ENCODE assay signal across 17 cellular contexts in genomic region chr1:81804320-81804719, GRCh38. TPM values are rescaled to one million over a fixed set of nuclear protein-coding genes. Genes with fewer than 3 reads are reported as not detected.
DNase-seq lines count a peak whose midpoint lies in the region; ATAC-seq and TF ChIP-seq lines count a peak whose summit lies in the region.
"Had no signal": no experiment of that assay in that cellular context is flagged by ENCODE, and none has a peak within 500 bp of the region (broad histone marks: within the 10 kb centered on the region; RNA-seq: fewer than 3 reads in every experiment).

No MANE protein-coding gene starts in this region.

- H3K27me3 Mint-ChIP-seq in WTC11 (ENCODE audit: low read depth) = no peaks in the 10 kb centered on the region
- H3K27me3 Mint-ChIP-seq in activated CD8-positive, alpha-beta T cell treated with anti-CD3 and anti-CD28 coated beads, Interleukin-2, amount 10 ng/mL, durations not matched to agents 7 days and 5 days (ENCODE audit: low read depth) = peaks cover 48% of the 10 kb centered on the region

- H3K36me3 ChIP-seq in ES-I3 (ENCODE audit: insufficient read depth, low read length) (no peaks in the 10 kb centered on the region), prostate gland (no peaks in the 10 kb centered on the region), MM.1S (replicated peaks; ENCODE audit: insufficient read depth, low read length) (no peaks in the 10 kb centered on the region)

- H3K4me3 ChIP-seq in iPS-11a (ENCODE audit: low read depth, low read length) (peak overlapping the region; percentile 88), prostate gland (peak overlapping the region; percentile 64 to 68), MM.1S (ENCODE audit: low read length) (no peak overlapping the region)

- no peaks in the 10 kb centered on the region for H3K36me3 Mint-ChIP-seq in WTC11
- no peaks in the 10 kb centered on the region for H3K36me3 Mint-ChIP-seq in activated CD8-positive, alpha-beta T cell treated with anti-CD3 and anti-CD28 coated beads, Interleukin-2, amount 10 ng/mL, durations not matched to agents 7 days and 5 days (ENCODE audit: low read depth)
- H3K36me3 Mint-ChIP-seq: activated naive CD8-positive, alpha-beta T cell had no signal

- peak overlapping the region; percentile 94 to 98 for H3K27ac ChIP-seq in prostate gland
- no peak overlapping the region for H3K27ac ChIP-seq in MM.1S (ENCODE audit: low read length)
- H3K27ac ChIP-seq: RWPE1 had no signal

- H3F3A ChIP-seq in MM.1S (ENCODE audit: insufficient read depth, low read length) = no peaks in the 10 kb centered on the region

- H4K20me1 ChIP-seq in MM.1S (ENCODE audit: insufficient read depth, low read length) = no peaks in the 10 kb centered on the region

- H3K27me3 ChIP-seq in prostate gland (replicated peaks; ENCODE audit: insufficient read depth) = no peaks in the 10 kb centered on the region
- H3K27me3 ChIP-seq in MM.1S (replicated peaks; ENCODE audit: insufficient read depth, low read length) = 0 out of 2 replicates have a peak, but pooled peaks cover 10% of the 10 kb centered on the region

- POLR2A ChIA-PET in WTC11 (lab: Charles Lee) = interaction anchor here (1.0 kb wide), 1 partner anchor 19 kb away, joined by 3 read pairs; no protein-coding TSS in a partner anchor
- POLR2A ChIA-PET in activated CD8-positive, alpha-beta T cell treated with anti-CD3 and anti-CD28 coated beads, Interleukin-2, amount 10 ng/mL, durations not matched to agents 7 days and 5 days (lab: Charles Lee) = no interaction called here

- H3K4me3 Mint-ChIP-seq in WTC11 = peak overlapping the region; percentile 87
- no peak overlapping the region for H3K4me3 Mint-ChIP-seq in activated CD8-positive, alpha-beta T cell treated with anti-CD3 and anti-CD28 coated beads, Interleukin-2, amount 10 ng/mL, durations not matched to agents 7 days and 5 days
- H3K4me3 Mint-ChIP-seq: activated naive CD8-positive, alpha-beta T cell; CD4-positive, alpha-beta T cell had no signal

- no peak for TF ChIP-seq CTCF in WTC11 (IDR thresholded peaks at IDR 0.05)
- TF ChIP-seq CTCF in prostate gland (IDR thresholded peaks at IDR 0.05) = no peak
- no peak for TF ChIP-seq CTCF in MM.1S (IDR thresholded peaks at IDR 0.05; ENCODE audit: low read length)

- H3K9me2 ChIP-seq in MM.1S (replicated peaks; ENCODE audit: insufficient read depth, low read length) = no peaks in the 10 kb centered on the region

- no peak overlapping the region for H3K4me2 ChIP-seq in MM.1S (ENCODE audit: low read depth, low read length)

- H3K9ac ChIP-seq in ES-I3 (ENCODE audit: low read depth, low read length) = peak overlapping the region; percentile 90
- H3K9ac ChIP-seq in MM.1S (ENCODE audit: low read length) = no peak overlapping the region

- TF ChIP-seq POLR2A in prostate gland (IDR thresholded peaks at IDR 0.05) = no peak

- H3K79me2 ChIP-seq in MM.1S (ENCODE audit: low read length) = no peaks in the 10 kb centered on the region

- H3K4me1 ChIP-seq in ES-I3 (ENCODE audit: insufficient read depth, low read length) (peaks cover 28% of the 10 kb centered on the region), prostate gland (replicated peaks) (no peaks in the 10 kb centered on the region), MM.1S (ENCODE audit: low read length) (no peaks in the 10 kb centered on the region)

- peaks cover 52% of the 10 kb centered on the region for H3K4me1 Mint-ChIP-seq in WTC11
- peaks cover 5% of the 10 kb centered on the region for H3K4me1 Mint-ChIP-seq in activated CD8-positive, alpha-beta T cell treated with anti-CD3 and anti-CD28 coated beads, Interleukin-2, amount 10 ng/mL, durations not matched to agents 7 days and 5 days (ENCODE audit: low read depth)

- no peaks in the 10 kb centered on the region for H3K9me3 Mint-ChIP-seq in WTC11
- H3K9me3 Mint-ChIP-seq in activated CD8-positive, alpha-beta T cell treated with anti-CD3 and anti-CD28 coated beads, Interleukin-2, amount 10 ng/mL, durations not matched to agents 7 days and 5 days (ENCODE audit: insufficient read depth) = no peaks in the 10 kb centered on the region
- H3K9me3 Mint-ChIP-seq: CD4-positive, alpha-beta T cell had no signal

- CTCF ChIA-PET in WTC11 (lab: Charles Lee) = interaction anchor here (1.3 to 2.8 kb wide), 3 partner anchors 8 to 255 kb away, joined by 3 to 11 read pairs (median 5); no protein-coding TSS in a partner anchor
- CTCF ChIA-PET in activated CD8-positive, alpha-beta T cell treated with anti-CD3 and anti-CD28 coated beads, Interleukin-2, amount 10 ng/mL, durations not matched to agents 7 days and 5 days (lab: Charles Lee) = no interaction called here

- H3K9me3 ChIP-seq in ES-I3 (ENCODE audit: control insufficient read depth, insufficient read depth, low read length) (no peaks in the 10 kb centered on the region), prostate gland (no peaks in the 10 kb centered on the region), MM.1S (replicated peaks; ENCODE audit: insufficient read depth, low read length) (no peaks in the 10 kb centered on the region)

- 24% methylated on average over 2 of the region's 2 CpGs for WGBS in prostate gland

- ATAC-seq in WTC11 = no peak
- no peak for ATAC-seq in activated CD8-positive, alpha-beta T cell treated with anti-CD3 and anti-CD28 coated beads, Interleukin-2, amount 10 ng/mL, durations not matched to agents 7 days and 5 days

- no peak overlapping the region for H2AFZ ChIP-seq in MM.1S (ENCODE audit: low read length)

- H3K27ac Mint-ChIP-seq in WTC11 = peak overlapping the region; percentile 69
- H3K27ac Mint-ChIP-seq in activated CD8-positive, alpha-beta T cell treated with anti-CD3 and anti-CD28 coated beads, Interleukin-2, amount 10 ng/mL, durations not matched to agents 7 days and 5 days = no peak overlapping the region
- H3K27ac Mint-ChIP-seq: activated naive CD8-positive, alpha-beta T cell; CD4-positive, alpha-beta T cell had no signal

- intact Hi-C loops in prostate gland (cut with DNase I) = loop anchor here (5.0 kb wide), 2 partner anchors 118 to 1587 kb away; no protein-coding TSS in a partner anchor

- no peak for DNase-seq in WTC11 (ENCODE audit: low spot score)
- DNase-seq in prostate gland (ENCODE audit: low spot score) = no peak
- DNase-seq in NCI-H1436 treated with DMSO at 0.1 percent for 48 hours (lab: John Stamatoyannopoulos, UW) = no peak
- no peak for DNase-seq in NCI-H345 treated with DMSO at 0.1 percent for 48 hours (lab: John Stamatoyannopoulos, UW; ENCODE audit: unreplicated experiment)
- DNase-seq in MM.1S = no peak
- no peak for DNase-seq in activated CD8-positive, alpha-beta T cell treated with anti-CD3 and anti-CD28 coated beads, Interleukin-2, amount 10 ng/mL, durations not matched to agents 7 days and 5 days
- DNase-seq: activated CD4-positive, CD25-positive, alpha-beta regulatory T cell treated with anti-CD3 and anti-CD28 coated beads, Interleukin-2, amount 50 U/mL, for 72 hours; CD4-positive, alpha-beta T cell; erythroblast; IMR-90; NCI-H2081 treated with DMSO at 0.1 percent for 48 hours; stimulated activated CD4-positive, alpha-beta T cell treated with anti-CD3 and anti-CD28 coated beads, Interleukin-1b, Interleukin-23, amount 100 ng/mL, for 48 hours had no signal

TF ChIP-seq in WTC11, 78 proteins besides CTCF, POLR2A, EP300 and RAD21 (continues in another document):
- TF ChIP-seq, protein P1, sequence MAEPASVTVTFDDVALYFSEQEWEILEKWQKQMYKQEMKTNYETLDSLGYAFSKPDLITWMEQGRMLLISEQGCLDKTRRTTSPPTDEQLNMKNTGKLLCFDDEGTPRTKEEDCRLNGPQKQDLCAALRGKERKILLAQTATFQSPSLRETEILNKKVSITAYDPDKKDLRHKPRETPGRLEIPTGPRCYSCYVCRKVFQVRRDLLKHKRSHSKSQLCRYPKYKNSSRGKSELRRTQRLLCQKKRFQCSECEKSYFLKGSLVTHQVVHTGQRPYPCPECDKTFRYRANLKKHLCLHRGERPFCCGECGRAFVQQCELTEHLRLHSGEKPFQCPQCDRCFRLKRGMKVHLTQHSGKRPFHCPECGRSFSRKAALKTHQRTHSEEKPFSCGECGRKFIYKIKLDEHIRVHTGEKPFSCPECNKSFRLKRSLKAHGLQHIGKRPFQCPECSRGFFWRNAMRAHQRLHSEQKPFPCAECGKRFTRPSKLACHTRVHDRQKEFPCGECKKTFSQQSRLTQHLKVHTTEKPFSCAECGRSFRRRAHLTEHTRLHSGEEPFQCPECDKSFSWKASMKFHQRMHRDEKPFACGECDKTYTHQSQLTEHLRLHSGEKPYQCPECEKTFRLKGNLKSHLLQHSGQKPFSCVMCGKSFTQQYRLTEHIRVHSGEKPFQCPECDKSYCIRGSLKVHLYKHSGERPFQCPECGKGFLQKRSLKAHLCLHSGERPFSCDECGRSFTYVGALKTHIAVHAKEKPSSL (CRISPR knock-in tag; conservative IDR thresholded peaks at IDR 0.05) = no peak
- TF ChIP-seq, protein P2, sequence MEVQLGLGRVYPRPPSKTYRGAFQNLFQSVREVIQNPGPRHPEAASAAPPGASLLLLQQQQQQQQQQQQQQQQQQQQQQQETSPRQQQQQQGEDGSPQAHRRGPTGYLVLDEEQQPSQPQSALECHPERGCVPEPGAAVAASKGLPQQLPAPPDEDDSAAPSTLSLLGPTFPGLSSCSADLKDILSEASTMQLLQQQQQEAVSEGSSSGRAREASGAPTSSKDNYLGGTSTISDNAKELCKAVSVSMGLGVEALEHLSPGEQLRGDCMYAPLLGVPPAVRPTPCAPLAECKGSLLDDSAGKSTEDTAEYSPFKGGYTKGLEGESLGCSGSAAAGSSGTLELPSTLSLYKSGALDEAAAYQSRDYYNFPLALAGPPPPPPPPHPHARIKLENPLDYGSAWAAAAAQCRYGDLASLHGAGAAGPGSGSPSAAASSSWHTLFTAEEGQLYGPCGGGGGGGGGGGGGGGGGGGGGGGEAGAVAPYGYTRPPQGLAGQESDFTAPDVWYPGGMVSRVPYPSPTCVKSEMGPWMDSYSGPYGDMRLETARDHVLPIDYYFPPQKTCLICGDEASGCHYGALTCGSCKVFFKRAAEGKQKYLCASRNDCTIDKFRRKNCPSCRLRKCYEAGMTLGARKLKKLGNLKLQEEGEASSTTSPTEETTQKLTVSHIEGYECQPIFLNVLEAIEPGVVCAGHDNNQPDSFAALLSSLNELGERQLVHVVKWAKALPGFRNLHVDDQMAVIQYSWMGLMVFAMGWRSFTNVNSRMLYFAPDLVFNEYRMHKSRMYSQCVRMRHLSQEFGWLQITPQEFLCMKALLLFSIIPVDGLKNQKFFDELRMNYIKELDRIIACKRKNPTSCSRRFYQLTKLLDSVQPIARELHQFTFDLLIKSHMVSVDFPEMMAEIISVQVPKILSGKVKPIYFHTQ (CRISPR knock-in tag; IDR thresholded peaks at IDR 0.05) = no peak
- TF ChIP-seq FOXK1 (CRISPR knock-in tag; IDR thresholded peaks at IDR 0.05) (no peak), CREB1 (CRISPR knock-in tag; IDR thresholded peaks at IDR 0.05) (no peak)

RNA-seq across cellular contexts. Expression of gene ADGRL2, which starts 3.6 kb away (rescaled TPM):
- total RNA-seq in WTC11 (2021) (71.6 to 81.8 TPM (median 80.2 TPM) in 3 replicates), prostate gland (10 to 100 TPM; 34.0 to 54.0 TPM)
- not detected for total RNA-seq in activated CD8-positive, alpha-beta T cell treated with anti-CD3 and anti-CD28 coated beads, Interleukin-2, amount 10 ng/mL, durations not matched to agents 7 days and 5 days
- total RNA-seq: CD4-positive, alpha-beta T cell; mononuclear cell had no signal

Comparison
In these comparisons a context has a peak if more than half of its experiments do, and no peak if none do; other contexts are left out.
1. RNA of gene ADGRL2, which starts 3.6 kb away (total RNA-seq): 71.6 to 81.8 TPM in WTC11 and 34.0 to 54.0 TPM in prostate gland; not detected in activated CD8-positive, alpha-beta T cell treated with anti-CD3 and anti-CD28 coated beads, Interleukin-2, amount 10 ng/mL, durations not matched to agents 7 days and 5 days; every median in the first group is over 10 times any median in the second.